Comparison of ENCODE assay signal across 15 cellular contexts in the genomic region with DNA sequence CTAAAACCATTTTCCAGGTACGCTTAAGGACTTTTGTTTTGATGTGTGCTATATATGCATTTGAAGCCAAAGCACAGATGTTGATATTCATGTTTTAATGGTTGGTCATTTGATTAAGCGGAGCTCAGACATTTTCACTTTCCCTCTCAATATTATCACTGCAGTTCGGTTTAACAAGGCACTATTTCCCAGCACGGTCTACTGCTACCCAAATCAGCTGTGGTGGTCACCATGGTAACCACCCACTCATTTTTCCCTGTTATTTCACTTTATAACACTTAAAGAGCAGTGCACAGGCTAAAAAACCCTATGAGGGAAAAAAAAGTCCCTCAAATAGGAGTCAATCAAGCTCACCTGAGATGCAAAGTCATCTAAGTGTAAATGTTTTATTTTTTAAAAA.
DNase-seq lines count a peak whose midpoint lies in the region; ATAC-seq, FAIRE-seq and TF ChIP-seq lines count a peak whose summit lies in the region.
"Had no signal": no experiment of that assay in that cellular context is flagged by ENCODE, and none has a peak within 500 bp of the region (broad histone marks: within the 10 kb centered on the region; RNA-seq: fewer than 3 reads in every experiment).

No MANE protein-coding gene starts in this region.

- H3K4me3 ChIP-seq in A673 (ENCODE audit: low read depth, low read length, poor library complexity, severe bottlenecking), result peak overlapping the region; percentile 32
- H3K4me3 ChIP-seq in pancreas, result no peak overlapping the region
- H3K4me3 ChIP-seq in adrenal gland, result no peak overlapping the region
- H3K4me3 ChIP-seq: HAP-1 had no signal

- H3K4me1 ChIP-seq in A673 (ENCODE audit: insufficient read depth, low read length, poor library complexity, severe bottlenecking) (peaks cover 100% of the 10 kb centered on the region), pancreas (peaks cover 7 to 29% (median 14%) of the 10 kb centered on the region in 3 donors), adrenal gland (replicated peaks in 1 of 2) (peaks cover 7 to 9% of the 10 kb centered on the region in 2 donors)
- H3K4me1 ChIP-seq: HAP-1 had no signal

- TF ChIP-seq CTCF in A673 (conservative IDR thresholded peaks at IDR 0.05; ENCODE audit: low read depth, low read length) (no peak), GM20000 (IDR thresholded peaks at IDR 0.05; ENCODE audit: extremely low read depth, missing control alignments) (no peak), pancreas (IDR thresholded peaks at IDR 0.05) (no peak), adrenal gland (IDR thresholded peaks at IDR 0.05) (no peak)

- FAIRE-seq in pancreas (lab: Jason Lieb, UNC), result no peak

- CTCF ChIA-PET in A673 (lab: Charles Lee), result interaction anchor here (1.4 kb wide), 1 partner anchor 90 kb away, joined by 3 read pairs; no protein-coding TSS in a partner anchor

- TF ChIP-seq POLR2A in adrenal gland (IDR thresholded peaks at IDR 0.05), result no peak

- intact Hi-C loops in A673 (cut with micrococcal nuclease; ENCODE audit: unreplicated experiment) (loop anchor here (2.0 to 10.0 kb wide), 2 partner anchors 203 to 821 kb away; a partner anchor contains a TSS), pancreas (cut with DNase I) (no loop called here), adrenal gland (cut with DNase I) (no loop called here)

- BruUV-seq in A673 (replicated peaks; lab: Mats Ljungman, UMichigan), result no TSS peak

- peak; percentile 81 for DNase-seq in A673 (ENCODE audit: low spot score)
- DNase-seq in GM20000 (ENCODE audit: low spot score), result peak; percentile 13
- DNase-seq in NCI-H526 (lab: John Stamatoyannopoulos, UW), result peak; percentile 57 to 80
- peak; percentile 24 for DNase-seq in iPS-NIHi7 (ENCODE audit: extremely low spot score)
- no peak for DNase-seq in left lobe of liver (ENCODE audit: low spot score)
- DNase-seq in pancreas, result no peak
- no peak for DNase-seq in adrenal gland
- DNase-seq: left cardiac atrium; NCI-H1092 treated with DMSO at 0.1 percent for 48 hours; NK-92 treated with Interleukin-12 subunit alpha and Interleukin-12 subunit beta, amount 100 ng/mL, for 24 hours; SK-N-SH; stimulated activated CD4-positive, alpha-beta T cell treated with anti-CD3 and anti-CD28 coated beads, Interleukin-2, amount 100 ng/mL, for 48 hours; stimulated activated naive CD8-positive, alpha-beta T cell treated with anti-CD3 and anti-CD28 coated beads, Interleukin-15, amount 100 ng/mL, for 72 hours had no signal

- no peaks in the 10 kb centered on the region for H3K27me3 ChIP-seq in A673 (replicated peaks; ENCODE audit: insufficient read depth, low read depth, low read length, poor library complexity)
- H3K27me3 ChIP-seq in pancreas, result no peaks in the 10 kb centered on the region
- H3K27me3 ChIP-seq in adrenal gland, result no peaks in the 10 kb centered on the region

- 58 to 63% methylated on average over 4 of the region's 4 CpGs for WGBS in pancreas, 2 donors
- WGBS in adrenal gland, 4 donors, result 35 to 65% (median 46%) methylated on average over 4 of the region's 4 CpGs

- POLR2A ChIA-PET in A673 (lab: Charles Lee; ENCODE audit: low non-redundant PET), result interaction anchor here (0.7 kb wide), 1 partner anchor 69 kb away, joined by 5 read pairs; no protein-coding TSS in a partner anchor

- H3K36me3 ChIP-seq in A673 (ENCODE audit: insufficient read depth, low read length, poor library complexity, severe bottlenecking) (peaks cover 40% of the 10 kb centered on the region), pancreas (no peaks in the 10 kb centered on the region), adrenal gland (replicated peaks in 1 of 2) (no peaks in the 10 kb centered on the region)
- H3K36me3 ChIP-seq: HAP-1 had no signal

- H3K9me3 ChIP-seq in A673 (ENCODE audit: low read depth, low read length, poor library complexity, severe bottlenecking) (no peaks in the 10 kb centered on the region), pancreas (no peaks in the 10 kb centered on the region), adrenal gland (replicated peaks in 1 of 3) (no peaks in the 10 kb centered on the region)
- H3K9me3 ChIP-seq: HAP-1, SK-N-SH had no signal

- H3K27ac ChIP-seq in A673 (ENCODE audit: low read depth, low read length, poor library complexity, severe bottlenecking), result peak overlapping the region; percentile 86
- no peak overlapping the region for H3K27ac ChIP-seq in pancreas
- H3K27ac ChIP-seq in adrenal gland, result no peak overlapping the region

- ATAC-seq in left lobe of liver (no peak), pancreas (no peak), GM21825 (IDR thresholded peaks at IDR 0.05; ENCODE audit: unreplicated experiment) (no peak)
- ATAC-seq: stimulated activated naive CD8-positive, alpha-beta T cell treated with anti-CD3 and anti-CD28 coated beads, Interleukin-15, amount 100 ng/mL, for 72 hours had no signal

Comparison
In these comparisons a context has a peak if more than half of its experiments do, and no peak if none do; other contexts are left out.
1. DNase-seq: peak in A673 (single experiment), GM20000 (single experiment), NCI-H526 (2 of 2) and iPS-NIHi7 (single experiment); none in left lobe of liver (single experiment), pancreas (0 of 6) and adrenal gland (0 of 7).